In the genomic region with DNA sequence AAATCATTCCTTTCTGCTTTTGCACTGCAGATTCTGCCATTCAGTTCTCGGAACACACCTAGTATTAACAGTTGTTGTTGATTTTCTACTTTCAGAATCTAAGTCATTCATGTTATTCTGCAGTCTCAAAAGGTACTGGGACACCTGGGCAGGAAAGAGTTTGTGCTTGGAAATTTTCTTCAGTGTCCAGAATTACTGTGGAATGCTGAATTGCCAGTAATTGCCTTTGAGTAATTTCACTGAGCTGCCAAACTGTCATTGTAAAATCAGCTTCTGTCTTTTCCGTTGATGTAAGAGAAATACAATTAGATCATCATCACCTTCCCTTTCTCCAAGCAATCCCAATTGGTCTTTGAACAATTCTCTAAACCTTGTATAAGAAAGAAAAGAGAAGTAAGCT, we compare ENCODE assay signal across 16 cellular contexts.
"Had no signal": no experiment of that assay in that cellular context is flagged by ENCODE, and none has a peak within 500 bp of the region (broad histone marks: within the 10 kb centered on the region; RNA-seq: fewer than 3 reads in every experiment).

No MANE protein-coding gene starts in this region.

- ATAC-seq: activated T-helper 17 cell treated with anti-CD3 and anti-CD28 coated beads, Interleukin-2, amount 50 U/mL, for 72 hours; esophagus mucosa; left ventricle myocardium superior; right lobe of liver; stimulated activated naive CD8-positive, alpha-beta T cell treated with anti-CD3 and anti-CD28 coated beads, Interleukin-15, amount 100 ng/mL, for 72 hours had no signal

- H3K27me3 ChIP-seq: ascending aorta, right lobe of liver, spleen, testis had no signal

- H3K36me3 Mint-ChIP-seq: memory B cell had no signal

- H3K4me1 ChIP-seq: psoas muscle, right lobe of liver, spleen, testis had no signal

- H3K36me3 ChIP-seq: ascending aorta, right lobe of liver, spleen had no signal

- DNase-seq: activated CD4-positive, alpha-beta T cell treated with anti-CD3 and anti-CD28 coated beads, Interleukin-2, amount 50 U/mL, for 4 hours; activated CD4-positive, CD25-positive, alpha-beta regulatory T cell treated with anti-CD3 and anti-CD28 coated beads, Interleukin-2, amount 50 U/mL, for 72 hours; activated naive CD4-positive, alpha-beta T cell treated with anti-CD3 and anti-CD28 coated beads for 36 hours; activated T-cell treated with anti-CD3 and anti-CD28 coated beads for 4 hours; kidney glomerular epithelial cell; left ventricle myocardium superior; nephron progenitor cell; psoas muscle; right lobe of liver; spleen; stimulated activated naive CD8-positive, alpha-beta T cell treated with anti-CD3 and anti-CD28 coated beads, Interleukin-15, amount 100 ng/mL, for 72 hours; testis had no signal

- H3K4me3 Mint-ChIP-seq: activated naive CD4-positive, alpha-beta T cell treated with anti-CD3 and anti-CD28 coated beads for 36 hours; activated T-helper 17 cell treated with anti-CD3 and anti-CD28 coated beads, Interleukin-2, amount 50 U/mL, for 72 hours; memory B cell; nephron progenitor cell; stimulated activated naive CD8-positive, alpha-beta T cell treated with anti-CD3 and anti-CD28 coated beads, Interleukin-15, amount 100 ng/mL, for 72 hours had no signal

- H3K9me3 Mint-ChIP-seq: activated naive CD4-positive, alpha-beta T cell treated with anti-CD3 and anti-CD28 coated beads for 36 hours; activated T-helper 17 cell treated with anti-CD3 and anti-CD28 coated beads, Interleukin-2, amount 50 U/mL, for 72 hours; memory B cell; nephron progenitor cell; stimulated activated naive CD8-positive, alpha-beta T cell treated with anti-CD3 and anti-CD28 coated beads, Interleukin-15, amount 100 ng/mL, for 72 hours had no signal

- H3K27me3 Mint-ChIP-seq: activated T-helper 17 cell treated with anti-CD3 and anti-CD28 coated beads, Interleukin-2, amount 50 U/mL, for 72 hours; memory B cell; stimulated activated naive CD8-positive, alpha-beta T cell treated with anti-CD3 and anti-CD28 coated beads, Interleukin-15, amount 100 ng/mL, for 72 hours had no signal

- H3K9me3 ChIP-seq: ascending aorta, psoas muscle, right lobe of liver, spleen, testis had no signal

- H3K27ac ChIP-seq: psoas muscle, right lobe of liver, spleen, testis had no signal

- H3K4me3 ChIP-seq: ascending aorta, psoas muscle, right lobe of liver, spleen, testis had no signal

- H3K4me1 Mint-ChIP-seq: nephron progenitor cell had no signal
